8 cellular contexts compared by ENCODE assay signal in genomic region chr21:36073911-36074310, GRCh38. TPM values are rescaled to one million over a fixed set of nuclear protein-coding genes. Genes with fewer than 3 reads are reported as not detected.
A peak's percentile ranks its signal among the peaks of the same experiment; 100 is the strongest.
DNase-seq lines count a peak whose midpoint lies in the region; ATAC-seq and TF ChIP-seq lines count a peak whose summit lies in the region.
"Not testable (repeated sequence)": the region's sequence is repeated elsewhere in the genome, so short reads cannot be mapped to it uniquely, and the experiment has no call there.

No MANE protein-coding gene starts in this region.

- H3K9me3 Mint-ChIP-seq in GM23338 = peaks cover 12% of the 10 kb centered on the region

- H3K27me3 Mint-ChIP-seq in GM23338 (ENCODE audit: insufficient read depth, low read depth, poor library complexity) = peaks cover 15% of the 10 kb centered on the region

- peak overlapping the region; percentile 26 to 59 for H3K9ac ChIP-seq in duodenal mucosa (ENCODE audit: low read depth in 1 of 2, low read length in 2 of 2)

- H3K79me2 ChIP-seq in GM23338 (replicated peaks; ENCODE audit: insufficient read depth) = peaks cover 24% of the 10 kb centered on the region

- not testable (repeated sequence) for TF ChIP-seq CTCF in GM23338 (conservative IDR thresholded peaks at IDR 0.05; ENCODE audit: low read depth in 2 of 2); tibial nerve (IDR thresholded peaks at IDR 0.05)

- H3K36me3 Mint-ChIP-seq in GM23338 (ENCODE audit: low read depth) = peaks cover 42% of the 10 kb centered on the region

- not testable (repeated sequence) for H3K4me3 Mint-ChIP-seq in GM23338

- 77 to 84% methylated on average over 5 of the region's 5 CpGs for WGBS in tibial nerve, 2 donors

- H3K4me2 ChIP-seq in GM23338 = 0 out of 2 replicates have a peak overlapping the region, but pooled peaks have one; percentile 90

- H3K27ac Mint-ChIP-seq in GM23338 = not testable (repeated sequence)

- H3K27ac ChIP-seq in GM23338 (ENCODE audit: low read depth) (peak overlapping the region; percentile 76), cingulate gyrus (ENCODE audit: low read depth, low read length) (peak overlapping the region; percentile 73), layer of hippocampus (ENCODE audit: low read depth, low read length) (peak overlapping the region; percentile 82), temporal lobe (ENCODE audit: low read depth, low read length) (peak overlapping the region; percentile 17), tibial nerve (peak overlapping the region; percentile 21 to 81 (median 57))
- H3K27ac ChIP-seq in duodenal mucosa (ENCODE audit: low read depth, low read length) = not testable (repeated sequence)

- not testable (repeated sequence) for H3K27me3 ChIP-seq in GM23338 (ENCODE audit: insufficient read depth); duodenal mucosa (ENCODE audit: control insufficient read depth in 1 of 2, insufficient read depth in 2 of 2, low read length in 2 of 2); layer of hippocampus (ENCODE audit: control insufficient read depth, insufficient read depth, low read length); tibial nerve

- not testable (repeated sequence) for ATAC-seq in GM23338

- H3K36me3 ChIP-seq in GM23338 (ENCODE audit: insufficient read depth) (peaks cover 16% of the 10 kb centered on the region), duodenal mucosa (ENCODE audit: control insufficient read depth in 1 of 2, insufficient read depth in 2 of 2, low read length in 2 of 2) (peaks cover 11 to 22% of the 10 kb centered on the region in 2 donors), tibial nerve (peaks cover 0 to 20% (median 6%) of the 10 kb centered on the region in 3 donors)

- H3K9me2 ChIP-seq in GM23338 (ENCODE audit: insufficient read depth) = not testable (repeated sequence)

- H3K4me1 ChIP-seq in GM23338 (ENCODE audit: insufficient read depth) (peaks cover 51% of the 10 kb centered on the region), duodenal mucosa (ENCODE audit: control insufficient read depth in 1 of 2, insufficient read depth in 2 of 2, low read length in 2 of 2) (peaks cover 38 to 56% of the 10 kb centered on the region in 2 donors), tibial nerve (peaks cover 0 to 65% (median 35%) of the 10 kb centered on the region in 4 donors)

- TF ChIP-seq EP300 in tibial nerve (IDR thresholded peaks at IDR 0.05) = not testable (repeated sequence)

- peaks cover 15% of the 10 kb centered on the region for H3F3A ChIP-seq in GM23338 (replicated peaks; ENCODE audit: low read depth)

- DNase-seq in GM23338 (ENCODE audit: low spot score); tibial nerve (ENCODE audit: low spot score in 2 of 2): not testable (repeated sequence)
- peak; percentile 39 for DNase-seq in medulla oblongata (ENCODE audit: extremely low spot score)
- peak; percentile 39 for DNase-seq in superior temporal gyrus (ENCODE audit: extremely low spot score)

- not testable (repeated sequence) for H3K9me3 ChIP-seq in duodenal mucosa (ENCODE audit: control insufficient read depth in 1 of 2, low read length in 2 of 2); tibial nerve

- peaks cover 48% of the 10 kb centered on the region for H3K4me1 Mint-ChIP-seq in GM23338

- not testable (repeated sequence) for H4K20me1 ChIP-seq in GM23338 (replicated peaks; ENCODE audit: insufficient read depth)

- not testable (repeated sequence) for H2AFZ ChIP-seq in GM23338

- TF ChIP-seq POLR2A in tibial nerve (IDR thresholded peaks at IDR 0.05) = not testable (repeated sequence)

- H3K4me3 ChIP-seq in GM23338, tibial nerve: not testable (repeated sequence)
- H3K4me3 ChIP-seq in duodenal mucosa (ENCODE audit: low read depth in 1 of 2, low read length in 2 of 2) = peak overlapping the region in 1 of 2 donors; percentile 59

RNA-seq across cellular contexts. Expression of gene CBR1, which starts 4.1 kb away (rescaled TPM):
- total RNA-seq in GM23338 (2014; rRNA removed; shearing (Covaris generic)) = 487 and 499 TPM in 2 replicates
- polyA plus RNA-seq in GM23338 (2016; fragmentation: Nextera tagmentation; extraction: Ambion mirVana) = 273 and 285 TPM in 2 replicates
- total RNA-seq in temporal lobe (15.0 TPM), tibial nerve (100 to 1,000 TPM; 159 to 406 (median 222) TPM)

RNA-seq across cellular contexts. Expression of gene SETD4, which starts 13.6 kb away (rescaled TPM):
- total RNA-seq in GM23338 (2014; rRNA removed; shearing (Covaris generic)) = 33.8 and 45.1 TPM in 2 replicates
- 32.5 and 33.1 TPM in 2 replicates for polyA plus RNA-seq in GM23338 (2016; fragmentation: Nextera tagmentation; extraction: Ambion mirVana)
- 26.3 TPM for total RNA-seq in temporal lobe
- total RNA-seq in tibial nerve = 10 to 100 TPM; 27.6 to 41.1 (median 31.1) TPM
